30 cellular contexts compared by ENCODE assay signal in genomic region chr1:1721201-1721600, GRCh38. TPM values are rescaled to one million over a fixed set of nuclear protein-coding genes. Genes with fewer than 3 reads are reported as not detected.
A peak's percentile ranks its signal among the peaks of the same experiment; 100 is the strongest.
DNase-seq lines count a peak whose midpoint lies in the region; FAIRE-seq lines count a peak whose summit lies in the region.
"Had no signal": no experiment of that assay in that cellular context is flagged by ENCODE, and none has a peak within 500 bp of the region (broad histone marks: within the 10 kb centered on the region; RNA-seq: fewer than 3 reads in every experiment).

No MANE protein-coding gene starts in this region.

- H3K4me3 ChIP-seq in Karpas-422 (ENCODE audit: low read length) (no peak overlapping the region), small intestine (ENCODE audit: low read depth in 1 of 2, low read length in 2 of 2) (no peak overlapping the region)
- H3K4me3 ChIP-seq: thoracic aorta, uterus had no signal

- peaks cover 7% of the 10 kb centered on the region; the same call in 1 of the 2 replicates for H3K36me3 ChIP-seq in Karpas-422 (ENCODE audit: insufficient read depth, low read length)
- no peaks in the 10 kb centered on the region for H3K36me3 ChIP-seq in small intestine (ENCODE audit: control insufficient read depth in 2 of 2, insufficient read depth in 2 of 2, low read length in 2 of 2)
- H3K36me3 ChIP-seq: uterus had no signal

- no peaks in the 10 kb centered on the region for H4K20me1 ChIP-seq in Karpas-422 (ENCODE audit: insufficient read depth, low read depth, low read length)

- H3K36me3 Mint-ChIP-seq in activated T-cell treated with anti-CD3 and anti-CD28 coated beads, Interleukin-2, amount 50 U/mL, for 24 hours (ENCODE audit: low read depth): peaks cover 59% of the 10 kb centered on the region

- H3K27ac ChIP-seq in Karpas-422 (ENCODE audit: low read length) (no peak overlapping the region), small intestine (ENCODE audit: low read depth in 1 of 2, low read length in 1 of 2) (peak overlapping the region; percentile 11 to 71)
- H3K27ac ChIP-seq: thoracic aorta, uterus had no signal

- no peaks in the 10 kb centered on the region for H3K9me2 ChIP-seq in Karpas-422 (replicated peaks; ENCODE audit: insufficient read depth, low read length)

- H3K9ac ChIP-seq in Karpas-422 (ENCODE audit: low read length): no peak overlapping the region

- peak; percentile 1 for DNase-seq in activated T-cell treated with anti-CD3 and anti-CD28 coated beads, Interleukin-2, amount 50 U/mL, for 24 hours
- DNase-seq in activated T-cell treated with anti-CD3 and anti-CD28 coated beads for 4 hours: no peak
- peak; percentile 14 for DNase-seq in Karpas-422
- peak; percentile 22 for DNase-seq in islet precursor cell
- DNase-seq in small intestine: peak; percentile 56
- DNase-seq in iPS-NIHi7 (ENCODE audit: extremely low spot score): no peak
- no peak for DNase-seq in DMS 273 treated with DMSO at 0.1 percent for 48 hours (lab: John Stamatoyannopoulos, UW)
- DNase-seq in SKM-1 (lab: John Stamatoyannopoulos, UW; ENCODE audit: unreplicated experiment): no peak
- DNase-seq: activated CD4-positive, CD25-positive, alpha-beta regulatory T cell treated with anti-CD3 and anti-CD28 coated beads, Interleukin-2, amount 50 U/mL, for 72 hours; AML-193; EL; endodermal cell; foreskin fibroblast; left ventricle myocardium superior; mesendoderm; naive B cell; NCI-H1048; NCI-H1694; NCI-H446; NCI-H748 treated with DMSO at 0.1 percent for 48 hours; occipital lobe; SHP77 had no signal

- peak overlapping the region; percentile 55 for H3K27ac Mint-ChIP-seq in activated T-cell treated with anti-CD3 and anti-CD28 coated beads, Interleukin-2, amount 50 U/mL, for 24 hours
- H3K27ac Mint-ChIP-seq: dendritic cell treated with granulocyte-macrophage colony-stimulating factor and Interleukin-4, amounts not matched to agents 40 ng/mL and 50 ng/mL, for 4 days; endodermal cell; stimulated activated memory B cell treated with anti-CD40 and anti-IgM and Interleukin-4, amounts not matched to agents 10 μg/mL and 1 μg/mL and 100 μg/mL, for 72 hours had no signal

- FAIRE-seq in small intestine (lab: Jason Lieb, UNC): no peak
- FAIRE-seq: astrocyte, H54, HTR-8/SVneo, keratinocyte had no signal

- 15 to 60% (median 32%) methylated on average over 7 of the region's 7 CpGs for WGBS in small intestine, 3 donors

- no peaks in the 10 kb centered on the region for H3K27me3 ChIP-seq in Karpas-422 (ENCODE audit: low read length)
- no peaks in the 10 kb centered on the region for H3K27me3 ChIP-seq in small intestine (ENCODE audit: control insufficient read depth in 2 of 2, insufficient read depth in 2 of 2, low read length in 2 of 2)
- H3K27me3 ChIP-seq: uterus had no signal

- no peaks in the 10 kb centered on the region for H3K9me3 ChIP-seq in Karpas-422 (ENCODE audit: low read length)
- no peaks in the 10 kb centered on the region for H3K9me3 ChIP-seq in small intestine (ENCODE audit: control insufficient read depth, low read depth)
- H3K9me3 ChIP-seq: thoracic aorta, uterus had no signal

- H3K9me3 Mint-ChIP-seq in activated T-cell treated with anti-CD3 and anti-CD28 coated beads, Interleukin-2, amount 50 U/mL, for 24 hours: no peaks in the 10 kb centered on the region
- H3K9me3 Mint-ChIP-seq: dendritic cell treated with granulocyte-macrophage colony-stimulating factor and Interleukin-4, amounts not matched to agents 40 ng/mL and 50 ng/mL, for 4 days; endodermal cell; naive B cell; stimulated activated memory B cell treated with anti-CD40 and anti-IgM and Interleukin-4, amounts not matched to agents 10 μg/mL and 1 μg/mL and 100 μg/mL, for 72 hours had no signal

- no peak overlapping the region for H3K4me3 Mint-ChIP-seq in activated T-cell treated with anti-CD3 and anti-CD28 coated beads, Interleukin-2, amount 50 U/mL, for 24 hours
- H3K4me3 Mint-ChIP-seq: dendritic cell treated with granulocyte-macrophage colony-stimulating factor and Interleukin-4, amounts not matched to agents 40 ng/mL and 50 ng/mL, for 4 days; endodermal cell; stimulated activated memory B cell treated with anti-CD40 and anti-IgM and Interleukin-4, amounts not matched to agents 10 μg/mL and 1 μg/mL and 100 μg/mL, for 72 hours had no signal

- H3K4me1 Mint-ChIP-seq in activated T-cell treated with anti-CD3 and anti-CD28 coated beads, Interleukin-2, amount 50 U/mL, for 24 hours (ENCODE audit: low read depth): peaks cover 7% of the 10 kb centered on the region
- H3K4me1 Mint-ChIP-seq: endodermal cell had no signal

- H2AFZ ChIP-seq in Karpas-422 (ENCODE audit: low read length): no peak overlapping the region

- H3K4me2 ChIP-seq in Karpas-422 (ENCODE audit: low read depth, low read length, poor library complexity, severe bottlenecking): no peak overlapping the region

- H3K79me2 ChIP-seq in Karpas-422 (ENCODE audit: low read length): peaks cover 10% of the 10 kb centered on the region; the same call in 1 of the 2 replicates

- no peaks in the 10 kb centered on the region for H3K27me3 Mint-ChIP-seq in activated T-cell treated with anti-CD3 and anti-CD28 coated beads, Interleukin-2, amount 50 U/mL, for 24 hours
- H3K27me3 Mint-ChIP-seq: dendritic cell treated with granulocyte-macrophage colony-stimulating factor and Interleukin-4, amounts not matched to agents 40 ng/mL and 50 ng/mL, for 4 days; naive B cell; stimulated activated memory B cell treated with anti-CD40 and anti-IgM and Interleukin-4, amounts not matched to agents 10 μg/mL and 1 μg/mL and 100 μg/mL, for 72 hours had no signal

- no peaks in the 10 kb centered on the region for H3K4me1 ChIP-seq in Karpas-422 (ENCODE audit: low read length)
- H3K4me1 ChIP-seq in small intestine (ENCODE audit: control insufficient read depth in 2 of 2, insufficient read depth in 1 of 2, low read depth in 1 of 2, low read length in 1 of 2): no peaks in the 10 kb centered on the region
- H3K4me1 ChIP-seq: uterus had no signal

RNA-seq across cellular contexts. Expression of gene CDK11A, which starts 3.0 kb away (rescaled TPM):
- total RNA-seq in Karpas-422 (2014; rRNA removed; shearing (Covaris generic); ENCODE audit: low replicate concordance): 26.2 and 39.6 TPM in 2 replicates
- polyA plus RNA-seq in small intestine: 100 to 1,000 TPM in 1 of 3 donors, 10 to 100 TPM in 2; 25.5 to 232 (median 71.3) TPM

RNA-seq across cellular contexts. Expression of gene SLC35E2B, which starts 28.6 kb away (rescaled TPM):
- total RNA-seq in Karpas-422 (2014; rRNA removed; shearing (Covaris generic); ENCODE audit: low replicate concordance): 24.9 and 32.9 TPM in 2 replicates
- polyA plus RNA-seq in small intestine: 10 to 100 TPM; 21.6 to 34.4 (median 33.5) TPM

RNA-seq across cellular contexts. Expression of gene NADK, which starts 57.1 kb away (rescaled TPM):
- total RNA-seq in Karpas-422 (2014; rRNA removed; shearing (Covaris generic); ENCODE audit: low replicate concordance): 44.3 and 80.3 TPM in 2 replicates
- 10 to 100 TPM; 67.8 to 84.1 (median 70.0) TPM for polyA plus RNA-seq in small intestine

Comparison
In these comparisons a context has a peak if more than half of its experiments do, and no peak if none do; other contexts are left out.
1. DNase-seq: peak in activated T-cell treated with anti-CD3 and anti-CD28 coated beads, Interleukin-2, amount 50 U/mL, for 24 hours (single experiment), Karpas-422 (single experiment), islet precursor cell (single experiment) and small intestine (single experiment); none in activated T-cell treated with anti-CD3 and anti-CD28 coated beads for 4 hours (single experiment), iPS-NIHi7 (single experiment), DMS 273 treated with DMSO at 0.1 percent for 48 hours (single experiment) and SKM-1 (single experiment).